ENCODE assay signal across 22 cellular contexts in genomic region chr3:15934389-15935195, GRCh38.
DNase-seq lines count a peak whose midpoint lies in the region; ATAC-seq and TF ChIP-seq lines count a peak whose summit lies in the region.
"Had no signal": no experiment of that assay in that cellular context is flagged by ENCODE, and none has a peak within 500 bp of the region (broad histone marks: within the 10 kb centered on the region; RNA-seq: fewer than 3 reads in every experiment).

No MANE protein-coding gene starts in this region.

- H3K4me3 ChIP-seq in right atrium auricular region (no peak overlapping the region), dorsolateral prefrontal cortex (no peak overlapping the region)
- H3K4me3 ChIP-seq: breast epithelium, smooth muscle cell, upper lobe of left lung had no signal

- intact Hi-C loops in Right ventricle myocardium inferior (cut with DNase I) = no loop called here
- intact Hi-C loops in dorsolateral prefrontal cortex (cut with DNase I) = loop anchor here (5.0 to 10.0 kb wide), 5 partner anchors 42 to 240 kb away; partner anchors contain the start of gene GALNT15 (in 1 of the 2)

- peaks cover 0 to 10% of the 10 kb centered on the region in 2 donors for H3K4me1 ChIP-seq in right atrium auricular region
- H3K4me1 ChIP-seq: breast epithelium, upper lobe of left lung had no signal

- H3K27ac Mint-ChIP-seq in nephron progenitor cell = peak overlapping the region; percentile 23
- H3K27ac Mint-ChIP-seq: B cell; dendritic cell treated with granulocyte-macrophage colony-stimulating factor and Interleukin-4, amounts not matched to agents 40 ng/mL and 50 ng/mL, for 4 days; H9; stimulated activated naive CD8-positive, alpha-beta T cell treated with anti-CD3 and anti-CD28 coated beads, Interleukin-15, Interleukin-2, amounts not matched to agents 100 ng/mL and 50 ng/mL, for 24 hours had no signal

- H3K4me1 Mint-ChIP-seq in nephron progenitor cell = peaks cover 59% of the 10 kb centered on the region
- H3K4me1 Mint-ChIP-seq: B cell had no signal

- H3K4me3 Mint-ChIP-seq in nephron progenitor cell = no peak overlapping the region
- H3K4me3 Mint-ChIP-seq: B cell; dendritic cell treated with granulocyte-macrophage colony-stimulating factor and Interleukin-4, amounts not matched to agents 40 ng/mL and 50 ng/mL, for 4 days; H9; naive thymus-derived CD8-positive, alpha-beta T cell; stimulated activated naive CD8-positive, alpha-beta T cell treated with anti-CD3 and anti-CD28 coated beads, Interleukin-15, Interleukin-2, amounts not matched to agents 100 ng/mL and 50 ng/mL, for 24 hours had no signal

- H3K27ac ChIP-seq in right atrium auricular region = no peak overlapping the region
- H3K27ac ChIP-seq in dorsolateral prefrontal cortex = peak overlapping the region in 56 of 59 donors; percentile 3 to 92 (median 81)
- H3K27ac ChIP-seq: upper lobe of left lung had no signal

- peak; percentile 86 for ATAC-seq in Right ventricle myocardium inferior
- no peak for ATAC-seq in GM19328 (IDR thresholded peaks at IDR 0.05; ENCODE audit: unreplicated experiment)
- ATAC-seq in HG02642 (IDR thresholded peaks at IDR 0.05; ENCODE audit: poor library complexity, unreplicated experiment) = no peak
- ATAC-seq: naive thymus-derived CD8-positive, alpha-beta T cell had no signal

- no peaks in the 10 kb centered on the region for H3K27me3 Mint-ChIP-seq in nephron progenitor cell (ENCODE audit: low read depth, poor library complexity)
- H3K27me3 Mint-ChIP-seq: B cell had no signal

- H3K27me3 ChIP-seq in right atrium auricular region (no peaks in the 10 kb centered on the region), dorsolateral prefrontal cortex (no peaks in the 10 kb centered on the region)
- H3K27me3 ChIP-seq: breast epithelium, upper lobe of left lung had no signal

- DNase-seq in Right ventricle myocardium inferior (ENCODE audit: missing footprints) = no peak
- DNase-seq in right atrium auricular region (ENCODE audit: low spot score) = no peak
- no peak for DNase-seq in dorsolateral prefrontal cortex
- DNase-seq in nephron progenitor cell = no peak
- no peak for DNase-seq in NCI-H1048 (lab: John Stamatoyannopoulos, UW)
- DNase-seq in UCSD-AML1 (lab: John Stamatoyannopoulos, UW; ENCODE audit: unreplicated experiment) = no peak
- DNase-seq: activated CD4-positive, alpha-beta T cell treated with anti-CD3 and anti-CD28 coated beads, Interleukin-2, amount 50 U/mL, for 1 hour; DND-41; H9; kidney; naive thymus-derived CD8-positive, alpha-beta T cell; NCI-H1417 treated with DMSO at 0.1 percent for 48 hours; NCI-H524 treated with DMSO at 0.1 percent for 48 hours; stimulated activated CD4-positive, alpha-beta T cell treated with anti-CD3 and anti-CD28 coated beads, Interleukin-2, amount 100 ng/mL, for 48 hours; upper lobe of left lung had no signal

- no peaks in the 10 kb centered on the region for H3K9me3 ChIP-seq in right atrium auricular region
- H3K9me3 ChIP-seq: breast epithelium, upper lobe of left lung had no signal

- H3K36me3 ChIP-seq in right atrium auricular region = no peaks in the 10 kb centered on the region
- H3K36me3 ChIP-seq: breast epithelium, upper lobe of left lung had no signal

- no peaks in the 10 kb centered on the region for H3K36me3 Mint-ChIP-seq in nephron progenitor cell (ENCODE audit: low read depth)

- H3K9me3 Mint-ChIP-seq in nephron progenitor cell = no peaks in the 10 kb centered on the region
- H3K9me3 Mint-ChIP-seq: dendritic cell treated with granulocyte-macrophage colony-stimulating factor and Interleukin-4, amounts not matched to agents 40 ng/mL and 50 ng/mL, for 4 days; H9; stimulated activated naive CD8-positive, alpha-beta T cell treated with anti-CD3 and anti-CD28 coated beads, Interleukin-15, Interleukin-2, amounts not matched to agents 100 ng/mL and 50 ng/mL, for 24 hours had no signal

- TF ChIP-seq CTCF in right atrium auricular region (IDR thresholded peaks at IDR 0.05) (no peak), dorsolateral prefrontal cortex (IDR thresholded peaks at IDR 0.05 in 54 of 56, conservative IDR thresholded peaks at IDR 0.05 in 2 of 56; ENCODE audit: low read depth in 1 of 56, partially characterized antibody in 56 of 56) (no peak), nephron progenitor cell (IDR thresholded peaks at IDR 0.05) (no peak)

Comparison
In these comparisons a context has a peak if more than half of its experiments do, and no peak if none do; other contexts are left out.
1. H3K27ac ChIP-seq: peak in dorsolateral prefrontal cortex (56 of 59); none in right atrium auricular region (0 of 2).